In the genomic region with DNA sequence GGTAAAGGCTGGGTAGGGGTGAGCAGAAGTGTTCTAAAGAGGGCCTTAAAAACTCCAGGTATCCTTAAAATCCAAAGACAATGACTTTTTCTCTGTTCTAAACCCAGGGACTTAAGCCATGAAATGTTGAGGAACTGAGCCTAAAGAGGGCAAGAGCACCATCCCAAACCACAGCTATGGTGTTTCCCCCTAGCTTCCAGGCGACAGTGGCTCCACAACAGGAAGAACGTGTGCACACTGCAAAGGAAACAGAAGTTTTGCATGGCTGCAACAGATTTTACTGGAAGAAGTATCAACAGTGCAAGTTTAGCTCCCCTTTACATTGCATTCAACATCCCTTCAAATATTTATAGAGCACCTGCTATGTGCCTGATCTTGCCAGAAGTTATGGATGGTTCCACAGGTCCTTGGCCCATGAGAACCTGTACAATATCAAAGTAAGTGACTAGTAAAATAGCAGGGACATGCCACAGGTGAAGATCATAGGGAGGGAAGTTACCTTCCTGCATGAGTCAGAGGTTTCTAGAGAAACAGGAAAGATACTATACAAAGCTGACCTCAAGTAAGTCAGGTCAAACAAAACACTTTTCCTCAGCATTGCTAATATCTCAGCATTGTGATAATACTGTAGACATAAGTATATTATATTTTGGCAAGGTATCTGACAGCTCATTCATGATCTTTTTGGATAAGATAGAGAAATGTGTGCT, we compare ENCODE assay signal across 13 cellular contexts. TPM values are rescaled to one million over a fixed set of nuclear protein-coding genes. Genes with fewer than 3 reads are reported as not detected.
A peak's percentile ranks its signal among the peaks of the same experiment; 100 is the strongest.
DNase-seq lines count a peak whose midpoint lies in the region; ATAC-seq, FAIRE-seq and TF ChIP-seq lines count a peak whose summit lies in the region.
"Had no signal": no experiment of that assay in that cellular context is flagged by ENCODE, and none has a peak within 500 bp of the region (broad histone marks: within the 10 kb centered on the region; RNA-seq: fewer than 3 reads in every experiment).

No MANE protein-coding gene starts in this region.

- no peaks in the 10 kb centered on the region for H3K9me3 ChIP-seq in endothelial cell of umbilical vein (replicated peaks; ENCODE audit: control insufficient read depth, insufficient read depth, low read length)

- H3K27ac ChIP-seq in endothelial cell of umbilical vein (ENCODE audit: insufficient read depth, low read depth, low read length) = no peak overlapping the region
- H3K27ac ChIP-seq: hepatocyte, tibial artery had no signal

- peak; percentile 33 for FAIRE-seq in endothelial cell of umbilical vein (lab: Jason Lieb, UNC)

- POLR2A ChIA-PET in endothelial cell of umbilical vein (lab: Charles Lee) = no interaction called here

- H2AFZ ChIP-seq in endothelial cell of umbilical vein (ENCODE audit: low read depth, low read length) = no peak overlapping the region
- H2AFZ ChIP-seq: hepatocyte had no signal

- H3K27me3 ChIP-seq in endothelial cell of umbilical vein (ENCODE audit: control insufficient read depth in 2 of 2, insufficient read depth in 2 of 2, low read length in 2 of 2) = no peaks in the 10 kb centered on the region
- H3K27me3 ChIP-seq: hepatocyte, tibial artery had no signal

- no peak overlapping the region for H3K4me3 ChIP-seq in endothelial cell of umbilical vein (replicated peaks in 1 of 3; ENCODE audit: insufficient read depth in 1 of 3, low read depth in 1 of 3, low read length in 3 of 3)
- H3K4me3 ChIP-seq: hepatocyte, tibial artery had no signal

- no peak overlapping the region for H3K9ac ChIP-seq in endothelial cell of umbilical vein (replicated peaks; ENCODE audit: extremely low read depth, insufficient read depth, low read length)

- H3K4me1 ChIP-seq in endothelial cell of umbilical vein (ENCODE audit: control insufficient read depth, extremely low read depth, insufficient read depth, low read length) = peaks cover 3% of the 10 kb centered on the region
- H3K4me1 ChIP-seq: tibial artery had no signal

- no TSS peak for BruUV-seq in endothelial cell of umbilical vein (replicated peaks; lab: Mats Ljungman, UMichigan)

- dilution Hi-C loops in endothelial cell of umbilical vein (cut with MboI; ENCODE audit: extremely low pct_ligation_motif_present, low sequenced_read_pairs) = no loop called here

- no peaks in the 10 kb centered on the region for H4K20me1 ChIP-seq in endothelial cell of umbilical vein (replicated peaks; ENCODE audit: control insufficient read depth, extremely low read depth, insufficient read depth, low read length)

- no peak overlapping the region for H3K4me2 ChIP-seq in endothelial cell of umbilical vein (ENCODE audit: insufficient read depth, low read length)
- H3K4me2 ChIP-seq: hepatocyte had no signal

- ATAC-seq in GM18511 (IDR thresholded peaks at IDR 0.05; ENCODE audit: unreplicated experiment) = peak; percentile 67
- ATAC-seq in GM19463 (IDR thresholded peaks at IDR 0.05; ENCODE audit: unreplicated experiment) = peak; percentile 65
- peak; percentile 51 for ATAC-seq in HG03175 (IDR thresholded peaks at IDR 0.05; ENCODE audit: unreplicated experiment)

- DNase-seq in endothelial cell of umbilical vein (ENCODE audit: low read depth, low spot score) (peak; percentile 11), NAMALWA (ENCODE audit: low spot score) (no peak), NOMO-1 (lab: John Stamatoyannopoulos, UW; ENCODE audit: unreplicated experiment in 2 of 2) (no peak), NCI-H2171 (lab: John Stamatoyannopoulos, UW) (no peak), NCI-H1092 treated with DMSO at 0.1 percent for 48 hours (lab: John Stamatoyannopoulos, UW) (no peak)
- DNase-seq: NCI-H526, tibial artery had no signal

- CTCF ChIA-PET in endothelial cell of umbilical vein (lab: Charles Lee) = interaction anchor here (1.0 to 2.0 kb wide), 4 partner anchors 9 to 1017 kb away, joined by 4 to 10 read pairs (median 4); no protein-coding TSS in a partner anchor

- no peaks in the 10 kb centered on the region for H3K36me3 ChIP-seq in endothelial cell of umbilical vein (ENCODE audit: control insufficient read depth in 2 of 2, extremely low read depth in 1 of 2, insufficient read depth in 2 of 2, low read length in 2 of 2)
- H3K36me3 ChIP-seq: tibial artery had no signal

- H3K79me2 ChIP-seq in endothelial cell of umbilical vein (ENCODE audit: control insufficient read depth, insufficient read depth, low read length) = no peaks in the 10 kb centered on the region
- H3K79me2 ChIP-seq: hepatocyte had no signal

- H3K9me1 ChIP-seq in endothelial cell of umbilical vein (replicated peaks; ENCODE audit: control insufficient read depth, extremely low read depth, insufficient read depth, low read length) = no peaks in the 10 kb centered on the region

- TF ChIP-seq CTCF in endothelial cell of umbilical vein (IDR thresholded peaks at IDR 0.05; ENCODE audit: extremely low read depth in 1 of 2, insufficient read depth in 1 of 2, low read depth in 1 of 2, low read length in 2 of 2) = no peak

- TF ChIP-seq POLR2A in endothelial cell of umbilical vein (IDR thresholded peaks at IDR 0.05; ENCODE audit: low read depth, low read length) = no peak

- intact Hi-C loops in endothelial cell of umbilical vein (cut with micrococcal nuclease) = no loop called here

TF ChIP-seq in endothelial cell of umbilical vein, 7 proteins besides CTCF, POLR2A, EP300 and RAD21:
- TF ChIP-seq, protein P1, sequence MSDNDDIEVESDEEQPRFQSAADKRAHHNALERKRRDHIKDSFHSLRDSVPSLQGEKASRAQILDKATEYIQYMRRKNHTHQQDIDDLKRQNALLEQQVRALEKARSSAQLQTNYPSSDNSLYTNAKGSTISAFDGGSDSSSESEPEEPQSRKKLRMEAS (IDR thresholded peaks at IDR 0.05; ENCODE audit: insufficient read depth, insufficient read length) = no peak
- TF ChIP-seq FOS (IDR thresholded peaks at IDR 0.05; ENCODE audit: borderline replicate concordance, insufficient read depth, low read length) (no peak), POLR2AphosphoS5 (IDR thresholded peaks at IDR 0.05; ENCODE audit: insufficient read depth, low read depth, low read length) (no peak), MYC (IDR thresholded peaks at IDR 0.05; ENCODE audit: low read depth, low read length) (no peak), JUN (IDR thresholded peaks at IDR 0.05; ENCODE audit: borderline replicate concordance, insufficient read depth, insufficient read length, low read depth) (no peak), GATA2 (IDR thresholded peaks at IDR 0.05; ENCODE audit: insufficient read depth, insufficient read length, low read depth, low read length) (no peak), EZH2 (IDR thresholded peaks at IDR 0.05; ENCODE audit: borderline replicate concordance, low read depth, low read length, severe bottlenecking) (no peak)

RNA-seq across cellular contexts. Expression of gene KCTD12, which starts 8.4 kb away (rescaled TPM):
- total RNA-seq in endothelial cell of umbilical vein = 90.8 and 116 TPM in 2 replicates
- polyA plus RNA-seq in endothelial cell of umbilical vein = 86.0 and 95.9 TPM in 2 replicates
- 58.5 and 63.3 TPM in 2 replicates for polyA plus RNA-seq in endothelial cell of umbilical vein (2011; cell fraction: cytosol; rRNA removed)
- 60.6 and 85.1 TPM in 2 replicates for polyA plus RNA-seq in endothelial cell of umbilical vein (2011; cell fraction: nucleus; rRNA removed)
- 116 and 132 TPM in 2 replicates for polyA plus RNA-seq in endothelial cell of umbilical vein (2012)
- 125 and 139 TPM in 2 replicates for polyA minus RNA-seq in endothelial cell of umbilical vein
- not detected for polyA minus RNA-seq in endothelial cell of umbilical vein (2011; cell fraction: cytosol; rRNA and poly(A)+ RNA removed)
- polyA minus RNA-seq in endothelial cell of umbilical vein (2011; cell fraction: nucleus; rRNA and poly(A)+ RNA removed) = 93.3 and 102 TPM in 2 replicates

RNA-seq across cellular contexts. Expression of gene ACOD1, which starts 53.8 kb away (rescaled TPM):
- not detected in 2 replicates for total RNA-seq in endothelial cell of umbilical vein
- not detected in 2 replicates for polyA plus RNA-seq in endothelial cell of umbilical vein
- polyA plus RNA-seq in endothelial cell of umbilical vein (2011; cell fraction: cytosol; rRNA removed) = not detected in 2 replicates
- not detected in 2 replicates for polyA plus RNA-seq in endothelial cell of umbilical vein (2011; cell fraction: nucleus; rRNA removed)
- polyA plus RNA-seq in endothelial cell of umbilical vein (2012) = not detected in 2 replicates
- not detected in 2 replicates for polyA minus RNA-seq in endothelial cell of umbilical vein
- not detected for polyA minus RNA-seq in endothelial cell of umbilical vein (2011; cell fraction: cytosol; rRNA and poly(A)+ RNA removed)
- not detected in 2 replicates for polyA minus RNA-seq in endothelial cell of umbilical vein (2011; cell fraction: nucleus; rRNA and poly(A)+ RNA removed)
- total RNA-seq: aorta, Daoy, hepatocyte had no signal
- polyA plus RNA-seq: aorta, hepatocyte had no signal
